ENCODE assay signal across 28 cellular contexts in the genomic region with DNA sequence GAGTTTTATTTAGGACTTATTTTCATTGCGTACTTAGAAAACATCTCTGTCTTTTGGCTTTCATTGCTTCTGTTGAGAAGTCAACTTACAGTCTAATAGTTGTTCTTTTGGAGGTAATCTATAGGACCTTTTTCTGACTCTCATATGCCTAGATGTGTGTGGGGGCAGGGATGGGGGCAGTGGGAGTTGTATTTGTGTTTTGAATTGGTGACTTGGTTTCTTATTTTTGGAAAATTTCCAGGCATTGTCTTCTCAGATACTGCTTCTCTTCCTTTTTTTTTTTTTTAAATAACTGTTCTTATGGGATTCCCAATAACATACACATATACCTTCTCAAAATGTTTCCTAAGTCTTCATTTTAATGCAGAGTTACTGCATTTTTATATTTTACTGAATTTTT.
"Had no signal": no experiment of that assay in that cellular context is flagged by ENCODE, and none has a peak within 500 bp of the region (broad histone marks: within the 10 kb centered on the region; RNA-seq: fewer than 3 reads in every experiment).

No MANE protein-coding gene starts in this region.

- H3K4me1 ChIP-seq: parathyroid adenoma, right lobe of liver, thyroid gland, upper lobe of left lung, vagina had no signal

- H3K9ac ChIP-seq: neural progenitor cell, parathyroid adenoma had no signal

- H3K4me2 ChIP-seq: neural progenitor cell had no signal

- H3K27me3 Mint-ChIP-seq: progenitor cell of endocrine pancreas; stimulated activated naive B cell treated with anti-CD40 and anti-IgM and Interleukin-4, amounts not matched to agents 10 μg/mL and 1 μg/mL and 100 μg/mL, for 72 hours; stimulated activated naive CD8-positive, alpha-beta T cell treated with anti-CD3 and anti-CD28 coated beads, Interleukin-15, Interleukin-2, amounts not matched to agents 100 ng/mL and 50 ng/mL, for 24 hours had no signal

- DNase-seq: occipital lobe; ovary; posterior cingulate gyrus; psoas muscle; right cardiac atrium; right lobe of liver; sigmoid colon; small intestine; stimulated activated CD4-positive, alpha-beta T cell treated with anti-CD3 and anti-CD28 coated beads, Interleukin-15, amount 100 ng/mL, for 24 hours; stimulated activated CD4-positive, alpha-beta T cell treated with anti-CD3 and anti-CD28 coated beads, Interleukin-2, amount 100 ng/mL, for 24 hours; stimulated activated CD4-positive, alpha-beta T cell treated with anti-CD3 and anti-CD28 coated beads, Interleukin-2, amount 100 ng/mL, for 48 hours; stimulated activated CD4-positive, alpha-beta T cell treated with anti-CD3 and anti-CD28 coated beads, Interleukin-4, amount 100 ng/mL, for 24 hours; stimulated activated naive B cell treated with anti-CD40 and anti-IgM and Interleukin-4, amounts not matched to agents 10 μg/mL and 1 μg/mL and 100 μg/mL, for 72 hours; stimulated activated naive CD4-positive, alpha-beta T cell treated with Interleukin-2 at 50 U/mL for 16 hours; stomach; thyroid gland; trophoblast cell; upper lobe of left lung had no signal

- FAIRE-seq: small intestine, urothelium cell line had no signal

- H3K4me3 ChIP-seq: neural progenitor cell, ovary, psoas muscle, right lobe of liver, sigmoid colon, stomach, thoracic aorta, thyroid gland, tibial nerve, upper lobe of left lung, vagina had no signal

- H3K4me1 Mint-ChIP-seq: nephron; neural progenitor cell; stimulated activated effector memory CD8-positive, alpha-beta T cell treated with anti-CD3 and anti-CD28 coated beads, Interleukin-12 subunit alpha, Interleukin-12 subunit beta, amount 100 ng/mL, for 72 hours; stimulated activated naive B cell treated with anti-CD40 and anti-IgM and Interleukin-4, amounts not matched to agents 10 μg/mL and 1 μg/mL and 100 μg/mL, for 72 hours had no signal

- H3K36me3 ChIP-seq: ovary, right lobe of liver had no signal

- H3K27me3 ChIP-seq: neural progenitor cell, ovary, right lobe of liver, sigmoid colon, stomach, thyroid gland, tibial nerve, upper lobe of left lung, vagina had no signal

- H2AFZ ChIP-seq: neural progenitor cell, parathyroid adenoma had no signal

- H3K9me3 Mint-ChIP-seq: nephron; neural progenitor cell; stimulated activated effector memory CD8-positive, alpha-beta T cell treated with anti-CD3 and anti-CD28 coated beads, Interleukin-12 subunit alpha, Interleukin-12 subunit beta, amount 100 ng/mL, for 72 hours; stimulated activated naive B cell treated with anti-CD40 and anti-IgM and Interleukin-4, amounts not matched to agents 10 μg/mL and 1 μg/mL and 100 μg/mL, for 72 hours; stimulated activated naive CD8-positive, alpha-beta T cell treated with anti-CD3 and anti-CD28 coated beads, Interleukin-15, Interleukin-2, amounts not matched to agents 100 ng/mL and 50 ng/mL, for 24 hours had no signal

- H3K79me2 ChIP-seq: parathyroid adenoma had no signal

- H3K9me3 ChIP-seq: ovary, psoas muscle, right lobe of liver, sigmoid colon, stomach, thoracic aorta, thyroid gland, tibial nerve, upper lobe of left lung, vagina had no signal

- H3K27ac Mint-ChIP-seq: nephron; neural progenitor cell; progenitor cell of endocrine pancreas; stimulated activated effector memory CD8-positive, alpha-beta T cell treated with anti-CD3 and anti-CD28 coated beads, Interleukin-12 subunit alpha, Interleukin-12 subunit beta, amount 100 ng/mL, for 72 hours; stimulated activated naive B cell treated with anti-CD40 and anti-IgM and Interleukin-4, amounts not matched to agents 10 μg/mL and 1 μg/mL and 100 μg/mL, for 72 hours; stimulated activated naive CD8-positive, alpha-beta T cell treated with anti-CD3 and anti-CD28 coated beads, Interleukin-15, Interleukin-2, amounts not matched to agents 100 ng/mL and 50 ng/mL, for 24 hours had no signal

- H3K27ac ChIP-seq: neural progenitor cell, ovary, parathyroid adenoma, psoas muscle, right lobe of liver, sigmoid colon, stomach, thoracic aorta, thyroid gland, tibial nerve, upper lobe of left lung, vagina had no signal

- H3K4me3 Mint-ChIP-seq: nephron; neural progenitor cell; stimulated activated effector memory CD8-positive, alpha-beta T cell treated with anti-CD3 and anti-CD28 coated beads, Interleukin-12 subunit alpha, Interleukin-12 subunit beta, amount 100 ng/mL, for 72 hours; stimulated activated naive B cell treated with anti-CD40 and anti-IgM and Interleukin-4, amounts not matched to agents 10 μg/mL and 1 μg/mL and 100 μg/mL, for 72 hours; stimulated activated naive CD8-positive, alpha-beta T cell treated with anti-CD3 and anti-CD28 coated beads, Interleukin-15, Interleukin-2, amounts not matched to agents 100 ng/mL and 50 ng/mL, for 24 hours had no signal

- ATAC-seq: psoas muscle; right cardiac atrium; right lobe of liver; stimulated activated effector memory CD8-positive, alpha-beta T cell treated with anti-CD3 and anti-CD28 coated beads, Interleukin-12 subunit alpha, Interleukin-12 subunit beta, amount 100 ng/mL, for 72 hours; stimulated activated naive B cell treated with anti-CD40 and anti-IgM and Interleukin-4, amounts not matched to agents 10 μg/mL and 1 μg/mL and 100 μg/mL, for 72 hours had no signal
